ENCODE assay signal across 2 cellular contexts in genomic region chr2:207226671-207227061, GRCh38.
TF ChIP-seq lines count a peak whose summit lies in the region.

No MANE protein-coding gene starts in this region.

TF ChIP-seq in GM12891, 5 proteins besides CTCF, POLR2A, EP300 and RAD21:
- TF ChIP-seq SPI1 (IDR thresholded peaks at IDR 0.05; ENCODE audit: low read depth, low read length) (no peak), POU2F2 (IDR thresholded peaks at IDR 0.05; ENCODE audit: low read depth, low read length) (no peak), POLR2AphosphoS5 (IDR thresholded peaks at IDR 0.05; ENCODE audit: low read depth, low read length) (no peak), TAF1 (IDR thresholded peaks at IDR 0.05; ENCODE audit: low read depth, low read length) (no peak)

TF ChIP-seq in IMR-90, 13 proteins besides CTCF, POLR2A, EP300 and RAD21:
- no peak for TF ChIP-seq CHD1 (IDR thresholded peaks at IDR 0.05; ENCODE audit: low read depth, low read length)
